ENCODE assay signal across 8 cellular contexts in genomic region chr1:51330331-51331201, GRCh38. TPM values are rescaled to one million over a fixed set of nuclear protein-coding genes. Genes with fewer than 3 reads are reported as not detected.
DNase-seq lines count a peak whose midpoint lies in the region; ATAC-seq and TF ChIP-seq lines count a peak whose summit lies in the region.

TSS of gene TTC39A (minus strand) at chr1:51330562. CDS start at chr1:51330477, 85 bp downstream.

- no peaks in the 10 kb centered on the region for H3K36me3 Mint-ChIP-seq in activated naive CD4-positive, alpha-beta T cell treated with anti-CD3 and anti-CD28 coated beads, Interleukin-2, amount 50 U/mL, for 24 hours
- no peaks in the 10 kb centered on the region for H3K36me3 Mint-ChIP-seq in activated T-helper 2 cell treated with anti-CD3 and anti-CD28 coated beads, Interferon-gamma antibody, Interleukin-2, Interleukin-4, amounts not matched to agents 10 μg/mL and 5 μg/mL and 100 μg/mL, durations not matched to agents 14 hours and 24 hours and 36 hours (ENCODE audit: low read depth)

- peaks cover 6% of the 10 kb centered on the region for H3K4me1 ChIP-seq in hepatocyte (ENCODE audit: insufficient read depth)

- intact Hi-C loops in activated T-helper 2 cell treated with anti-CD3 and anti-CD28 coated beads, Interferon-gamma antibody, Interleukin-2, Interleukin-4, amounts not matched to agents 10 μg/mL and 5 μg/mL and 100 μg/mL, durations not matched to agents 14 hours and 24 hours and 36 hours (cut with micrococcal nuclease): loop anchor here (10.0 kb wide), 1 partner anchor 204 kb away; no protein-coding TSS in a partner anchor

- H3K27me3 ChIP-seq in hepatocyte: no peaks in the 10 kb centered on the region

- no peaks in the 10 kb centered on the region for H3K9me3 ChIP-seq in hepatocyte (ENCODE audit: low read depth)

- TF ChIP-seq CTCF in hepatocyte (IDR thresholded peaks at IDR 0.05; ENCODE audit: poor library complexity): no peak

- DNase-seq in activated naive CD4-positive, alpha-beta T cell (lab: John Stamatoyannopoulos, UW): no peak
- no peak for DNase-seq in activated T-helper 2 cell treated with anti-CD3 and anti-CD28 coated beads, Interferon-gamma antibody, Interleukin-2, Interleukin-4, amounts not matched to agents 10 μg/mL and 5 μg/mL and 100 μg/mL, durations not matched to agents 14 hours and 24 hours and 36 hours (ENCODE audit: low spot score)
- DNase-seq in hepatocyte (ENCODE audit: low spot score): peak; percentile 52
- DNase-seq in activated CD4-positive, alpha-beta T cell treated with anti-CD3 and anti-CD28 coated beads for 4 hours: no peak
- no peak for DNase-seq in NOMO-1 treated with DMSO at 0.1 percent for 48 hours (lab: John Stamatoyannopoulos, UW; ENCODE audit: unreplicated experiment)

- H3K79me2 ChIP-seq in hepatocyte: no peaks in the 10 kb centered on the region

- ATAC-seq in HG02852 (IDR thresholded peaks at IDR 0.05; ENCODE audit: unreplicated experiment): no peak

- H3K4me2 ChIP-seq in hepatocyte: peak within 1 kb of the TSS; percentile 92

- no peaks in the 10 kb centered on the region for H4K20me1 ChIP-seq in hepatocyte (ENCODE audit: insufficient read depth, poor library complexity, severe bottlenecking)

- H3K4me1 Mint-ChIP-seq in activated naive CD4-positive, alpha-beta T cell treated with anti-CD3 and anti-CD28 coated beads, Interleukin-2, amount 50 U/mL, for 24 hours: peaks cover 9% of the 10 kb centered on the region
- peaks cover 15% of the 10 kb centered on the region for H3K4me1 Mint-ChIP-seq in activated T-helper 2 cell treated with anti-CD3 and anti-CD28 coated beads, Interferon-gamma antibody, Interleukin-2, Interleukin-4, amounts not matched to agents 10 μg/mL and 5 μg/mL and 100 μg/mL, durations not matched to agents 14 hours and 24 hours and 36 hours (ENCODE audit: low read depth)

- peak within 1 kb of the TSS; percentile 81 for H3K4me3 Mint-ChIP-seq in activated naive CD4-positive, alpha-beta T cell treated with anti-CD3 and anti-CD28 coated beads, Interleukin-2, amount 50 U/mL, for 24 hours
- peak within 1 kb of the TSS; percentile 84 for H3K4me3 Mint-ChIP-seq in activated T-helper 2 cell treated with anti-CD3 and anti-CD28 coated beads, Interferon-gamma antibody, Interleukin-2, Interleukin-4, amounts not matched to agents 10 μg/mL and 5 μg/mL and 100 μg/mL, durations not matched to agents 14 hours and 24 hours and 36 hours (ENCODE audit: low read depth)

- no peaks in the 10 kb centered on the region for H3K9me2 ChIP-seq in hepatocyte (replicated peaks; ENCODE audit: insufficient read depth)

- H3K27me3 Mint-ChIP-seq in activated naive CD4-positive, alpha-beta T cell treated with anti-CD3 and anti-CD28 coated beads, Interleukin-2, amount 50 U/mL, for 24 hours: peaks cover 25% of the 10 kb centered on the region
- peaks cover 25% of the 10 kb centered on the region for H3K27me3 Mint-ChIP-seq in activated T-helper 2 cell treated with anti-CD3 and anti-CD28 coated beads, Interferon-gamma antibody, Interleukin-2, Interleukin-4, amounts not matched to agents 10 μg/mL and 5 μg/mL and 100 μg/mL, durations not matched to agents 14 hours and 24 hours and 36 hours (ENCODE audit: low read depth)

- H3K27ac Mint-ChIP-seq in activated naive CD4-positive, alpha-beta T cell treated with anti-CD3 and anti-CD28 coated beads, Interleukin-2, amount 50 U/mL, for 24 hours: no peak within 1 kb of the TSS
- peak within 1 kb of the TSS; percentile 35 for H3K27ac Mint-ChIP-seq in activated T-helper 2 cell treated with anti-CD3 and anti-CD28 coated beads, Interferon-gamma antibody, Interleukin-2, Interleukin-4, amounts not matched to agents 10 μg/mL and 5 μg/mL and 100 μg/mL, durations not matched to agents 14 hours and 24 hours and 36 hours

- H3K27ac ChIP-seq in hepatocyte: peak within 1 kb of the TSS; percentile 87
- H3K27ac ChIP-seq in skin epidermis: peak within 1 kb of the TSS in 14 of 21 experiments; percentile 23 to 69 (median 51)

- no peaks in the 10 kb centered on the region for H3K36me3 ChIP-seq in hepatocyte (replicated peaks; ENCODE audit: insufficient read depth, low read depth)

- WGBS in hepatocyte (ENCODE audit: low lambda C conversion rate, missing lambda C conversion rate): 20% methylated on average over 10 of the region's 87 CpGs

- H3K4me3 ChIP-seq in hepatocyte: peak within 1 kb of the TSS; percentile 64
- H3K4me3 ChIP-seq in skin epidermis: peak within 1 kb of the TSS; percentile 25 to 48 (median 30)

- H3K9me3 Mint-ChIP-seq in activated naive CD4-positive, alpha-beta T cell treated with anti-CD3 and anti-CD28 coated beads, Interleukin-2, amount 50 U/mL, for 24 hours: no peaks in the 10 kb centered on the region
- no peaks in the 10 kb centered on the region for H3K9me3 Mint-ChIP-seq in activated T-helper 2 cell treated with anti-CD3 and anti-CD28 coated beads, Interferon-gamma antibody, Interleukin-2, Interleukin-4, amounts not matched to agents 10 μg/mL and 5 μg/mL and 100 μg/mL, durations not matched to agents 14 hours and 24 hours and 36 hours

- H2AFZ ChIP-seq in hepatocyte: peak within 1 kb of the TSS; percentile 52

RNA-seq across cellular contexts. Expression of gene TTC39A, which starts in this region (rescaled TPM):
- 0.41 and 0.44 TPM in 2 replicates for total RNA-seq in activated T-helper 2 cell treated with anti-CD3 and anti-CD28 coated beads, Interferon-gamma antibody, Interleukin-2, Interleukin-4, amounts not matched to agents 10 μg/mL and 5 μg/mL and 100 μg/mL, durations not matched to agents 14 hours and 24 hours and 36 hours
- 35.1 and 40.0 TPM in 2 replicates for total RNA-seq in hepatocyte
- polyA plus RNA-seq in hepatocyte: 18.9 and 20.5 TPM in 2 replicates

Comparison
In these comparisons a context has a peak if more than half of its experiments do, and no peak if none do; other contexts are left out.
1. RNA of gene TTC39A (total RNA-seq): 35.1 to 40.0 TPM in hepatocyte; 0.41 to 0.44 TPM in activated T-helper 2 cell treated with anti-CD3 and anti-CD28 coated beads, Interferon-gamma antibody, Interleukin-2, Interleukin-4, amounts not matched to agents 10 μg/mL and 5 μg/mL and 100 μg/mL, durations not matched to agents 14 hours and 24 hours and 36 hours; every median in the first group is over 10 times any median in the second.